8 cellular contexts compared by ENCODE assay signal in genomic region chr13:75635621-75636338, GRCh38. TPM values are rescaled to one million over a fixed set of nuclear protein-coding genes. Genes with fewer than 3 reads are reported as not detected.
DNase-seq lines count a peak whose midpoint lies in the region; ATAC-seq and TF ChIP-seq lines count a peak whose summit lies in the region.

Gene LMO7 (plus strand): TSS chr13:75636330. CDS start chr13:75636658, 328 bp downstream.

- peak; percentile 38 for ATAC-seq in GM18519 (IDR thresholded peaks at IDR 0.05; ENCODE audit: low FRiP score, unreplicated experiment)
- ATAC-seq in HG02973 (IDR thresholded peaks at IDR 0.05; ENCODE audit: unreplicated experiment) = peak; percentile 43
- peak; percentile 52 for ATAC-seq in omental fat pad (ENCODE audit: low FRiP score)

- no peak for TF ChIP-seq CTCF in omental fat pad (IDR thresholded peaks at IDR 0.05)
- TF ChIP-seq CTCF in vagina (IDR thresholded peaks at IDR 0.05) = no peak

- H3K9me3 ChIP-seq in NT2/D1 (ENCODE audit: insufficient read depth, low read length) = no peaks in the 10 kb centered on the region
- no peaks in the 10 kb centered on the region for H3K9me3 ChIP-seq in vagina

- H3K27ac ChIP-seq in vagina = peak within 1 kb of the TSS; percentile 71

- H3K27me3 ChIP-seq in NT2/D1 (ENCODE audit: insufficient read depth, insufficient read length) (peaks cover 36% of the 10 kb centered on the region), vagina (no peaks in the 10 kb centered on the region)

- intact Hi-C loops in vagina (cut with DNase I) = no loop called here

- peak within 1 kb of the TSS; percentile 46 for H3K4me3 ChIP-seq in NT2/D1 (ENCODE audit: insufficient read length, low read depth)
- H3K4me3 ChIP-seq in vagina = peak within 1 kb of the TSS; percentile 53 to 75

- H3K9ac ChIP-seq in NT2/D1 (ENCODE audit: insufficient read length, low read depth) = peak within 1 kb of the TSS; percentile 64

- H3K36me3 ChIP-seq in NT2/D1 (ENCODE audit: insufficient read depth, insufficient read length, low read length) = no peaks in the 10 kb centered on the region
- no peaks in the 10 kb centered on the region for H3K36me3 ChIP-seq in vagina

- no peaks in the 10 kb centered on the region for H3K4me1 ChIP-seq in NT2/D1 (ENCODE audit: insufficient read depth, insufficient read length)
- peaks cover 16% of the 10 kb centered on the region for H3K4me1 ChIP-seq in vagina

- peak; percentile 45 for DNase-seq in 8988T
- no peak for DNase-seq in NT2/D1 (ENCODE audit: low read depth, low spot score)
- DNase-seq in activated gamma-delta T cell (lab: John Stamatoyannopoulos, UW) = peak; percentile 45
- DNase-seq in globus pallidus (ENCODE audit: low spot score) = peak; percentile 21
- DNase-seq in omental fat pad (ENCODE audit: low spot score) = no peak
- DNase-seq in vagina (ENCODE audit: extremely low spot score in 2 of 2) = no peak

- no peak for TF ChIP-seq POLR2A in vagina (IDR thresholded peaks at IDR 0.05)

RNA-seq across cellular contexts. Expression of gene LMO7, which starts in this region (rescaled TPM):
- total RNA-seq in omental fat pad (10 to 100 TPM in 3 of 4 donors, 1 to 10 TPM in 1; 7.7 to 22.0 (median 12.4) TPM), vagina (85.4 TPM)

Comparison
In these comparisons a context has a peak if more than half of its experiments do, and no peak if none do; other contexts are left out.
1. DNase-seq: peak in 8988T (single experiment), activated gamma-delta T cell (single experiment) and globus pallidus (single experiment); none in NT2/D1 (single experiment), omental fat pad (single experiment) and vagina (0 of 2).
2. Peak in every context shown above with its lines, with median percentiles within 50 percentile points of each other: ATAC-seq.